Comparison of ENCODE assay signal across 24 cellular contexts in the genomic region with DNA sequence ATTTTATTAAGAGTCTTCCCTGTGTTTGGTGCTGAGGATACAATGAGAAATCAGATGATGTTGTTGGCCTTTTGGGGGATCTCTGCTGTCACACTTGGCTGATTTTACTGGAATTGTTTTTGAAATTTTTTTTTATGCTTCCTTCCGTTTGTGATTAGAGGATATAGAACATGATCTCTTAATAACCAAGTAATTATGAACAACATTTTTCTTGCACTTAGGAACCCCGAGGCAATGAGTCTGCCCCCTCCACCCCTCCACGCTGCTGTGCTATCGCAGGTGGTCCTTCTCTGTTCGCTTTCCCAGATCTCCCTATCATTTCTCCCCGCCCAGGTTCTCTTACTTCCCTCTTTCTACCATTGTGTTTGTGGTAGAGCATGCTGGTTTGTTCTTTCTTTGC.
A peak's percentile ranks its signal among the peaks of the same experiment; 100 is the strongest.
DNase-seq lines count a peak whose midpoint lies in the region; ATAC-seq and TF ChIP-seq lines count a peak whose summit lies in the region.
"Had no signal": no experiment of that assay in that cellular context is flagged by ENCODE, and none has a peak within 500 bp of the region (broad histone marks: within the 10 kb centered on the region; RNA-seq: fewer than 3 reads in every experiment).

No MANE protein-coding gene starts in this region.

- H3K9ac ChIP-seq in SK-N-MC (ENCODE audit: insufficient read length), result no peak overlapping the region

- no peak for DNase-seq in activated T-cell treated with anti-CD3 and anti-CD28 coated beads, Interleukin-2, amount 50 U/mL, for 72 hours
- DNase-seq in activated T-cell treated with anti-CD3 and anti-CD28 coated beads, Interleukin-2, amount 50 U/mL, for 48 hours, result no peak
- DNase-seq in GF-D8 (lab: John Stamatoyannopoulos, UW), result peak; percentile 15
- peak; percentile 42 for DNase-seq in SK-N-MC (ENCODE audit: low read depth, low spot score)
- no peak for DNase-seq in naive B cell
- no peak for DNase-seq in mesothelial cell of epicardium (ENCODE audit: low spot score in 2 of 2, unreplicated experiment in 2 of 2)
- DNase-seq in nucleus accumbens (lab: John Stamatoyannopoulos, UW), result no peak
- no peak for DNase-seq in GDM1 (lab: John Stamatoyannopoulos, UW)
- DNase-seq: activated CD8-positive, alpha-beta memory T cell treated with anti-CD3 and anti-CD28 coated beads for 24 hours; activated naive CD8-positive, alpha-beta T cell treated with anti-CD3 and anti-CD28 coated beads, Interleukin-2, amount 10 ng/mL, durations not matched to agents 7 days and 5 days; CD8-positive, alpha-beta T cell; DMS79; mesendoderm; NCI-H2171; NCI-H69; PC-3; SIG-M5; stimulated activated CD4-positive, alpha-beta T cell treated with anti-CD3 and anti-CD28 coated beads, Interleukin-4, amount 100 ng/mL, for 24 hours; WERI-Rb-1 had no signal

- peak overlapping the region; percentile 27 for H3K27ac Mint-ChIP-seq in activated T-cell treated with anti-CD3 and anti-CD28 coated beads, Interleukin-2, amount 50 U/mL, for 72 hours
- H3K27ac Mint-ChIP-seq in naive B cell (peak overlapping the region in 5 of 6 donors; percentile 56 to 87 (median 81)), mesothelial cell of epicardium (no peak overlapping the region)
- H3K27ac Mint-ChIP-seq: activated naive CD8-positive, alpha-beta T cell treated with anti-CD3 and anti-CD28 coated beads, Interleukin-2, amount 10 ng/mL, durations not matched to agents 7 days and 5 days; CD8-positive, alpha-beta T cell; T-helper 1 cell treated with Interleukin-12 subunit alpha and Interleukin-12 subunit beta and Interleukin-4 antibody, amounts not matched to agents 30 μg/mL and 1 μg/mL, for 36 hours had no signal

- no peaks in the 10 kb centered on the region for H3K27me3 Mint-ChIP-seq in activated T-cell treated with anti-CD3 and anti-CD28 coated beads, Interleukin-2, amount 50 U/mL, for 72 hours (ENCODE audit: low read depth)
- H3K27me3 Mint-ChIP-seq in naive B cell (no peaks in the 10 kb centered on the region), mesothelial cell of epicardium (ENCODE audit: low read depth) (no peaks in the 10 kb centered on the region)
- H3K27me3 Mint-ChIP-seq: activated naive CD8-positive, alpha-beta T cell treated with anti-CD3 and anti-CD28 coated beads, Interleukin-2, amount 10 ng/mL, durations not matched to agents 7 days and 5 days had no signal

- no peak for ATAC-seq in activated T-cell treated with anti-CD3 and anti-CD28 coated beads, Interleukin-2, amount 50 U/mL, for 72 hours (replicated peaks in 1 of 2)
- no peak for ATAC-seq in naive B cell (ENCODE audit: low read depth in 2 of 2)
- ATAC-seq: CD8-positive, alpha-beta T cell; HCT116; PC-3 had no signal

- H3K9me3 Mint-ChIP-seq in activated T-cell treated with anti-CD3 and anti-CD28 coated beads, Interleukin-2, amount 50 U/mL, for 72 hours, result no peaks in the 10 kb centered on the region
- no peaks in the 10 kb centered on the region for H3K9me3 Mint-ChIP-seq in naive B cell
- no peaks in the 10 kb centered on the region for H3K9me3 Mint-ChIP-seq in mesothelial cell of epicardium
- H3K9me3 Mint-ChIP-seq: activated naive CD8-positive, alpha-beta T cell treated with anti-CD3 and anti-CD28 coated beads, Interleukin-2, amount 10 ng/mL, durations not matched to agents 7 days and 5 days; CD8-positive, alpha-beta T cell; T-helper 1 cell treated with Interleukin-12 subunit alpha and Interleukin-12 subunit beta and Interleukin-4 antibody, amounts not matched to agents 30 μg/mL and 1 μg/mL, for 36 hours had no signal

- H3K9me3 ChIP-seq in SK-N-MC (ENCODE audit: low read depth, low read length), result no peaks in the 10 kb centered on the region
- H3K9me3 ChIP-seq: prostate gland, suprapubic skin had no signal

- H3K4me1 Mint-ChIP-seq in activated T-cell treated with anti-CD3 and anti-CD28 coated beads, Interleukin-2, amount 50 U/mL, for 72 hours (ENCODE audit: low read depth), result peaks cover 6% of the 10 kb centered on the region
- H3K4me1 Mint-ChIP-seq in naive B cell (peaks cover 6 to 18% (median 15%) of the 10 kb centered on the region in 3 donors), mesothelial cell of epicardium (no peaks in the 10 kb centered on the region)

- no peak overlapping the region for H3K4me3 Mint-ChIP-seq in activated T-cell treated with anti-CD3 and anti-CD28 coated beads, Interleukin-2, amount 50 U/mL, for 72 hours
- H3K4me3 Mint-ChIP-seq in naive B cell (peak overlapping the region in 5 of 8 donors; percentile 4 to 48 (median 35)), mesothelial cell of epicardium (no peak overlapping the region)
- H3K4me3 Mint-ChIP-seq: activated naive CD8-positive, alpha-beta T cell treated with anti-CD3 and anti-CD28 coated beads, Interleukin-2, amount 10 ng/mL, durations not matched to agents 7 days and 5 days; CD8-positive, alpha-beta T cell; T-helper 1 cell treated with Interleukin-12 subunit alpha and Interleukin-12 subunit beta and Interleukin-4 antibody, amounts not matched to agents 30 μg/mL and 1 μg/mL, for 36 hours had no signal

- TF ChIP-seq CTCF in mesothelial cell of epicardium (IDR thresholded peaks at IDR 0.05; ENCODE audit: unreplicated experiment), result no peak

- peaks cover 5 to 18% of the 10 kb centered on the region in 2 donors for H3K36me3 Mint-ChIP-seq in activated T-cell treated with anti-CD3 and anti-CD28 coated beads, Interleukin-2, amount 50 U/mL, for 72 hours (ENCODE audit: insufficient read depth in 2 of 2)
- H3K36me3 Mint-ChIP-seq in naive B cell, result peaks cover 20 to 31% of the 10 kb centered on the region in 2 donors
- peaks cover 17% of the 10 kb centered on the region for H3K36me3 Mint-ChIP-seq in mesothelial cell of epicardium

- peaks cover 21% of the 10 kb centered on the region for H3K36me3 ChIP-seq in SK-N-MC (ENCODE audit: insufficient read depth, low read length)
- H3K36me3 ChIP-seq: prostate gland had no signal

- H3K27ac ChIP-seq in SK-N-MC, result no peak overlapping the region
- H3K27ac ChIP-seq: HL-60, prostate gland, suprapubic skin, WERI-Rb-1 had no signal

- peak overlapping the region; percentile 19; the same call in 1 of the 2 replicates for H3K4me3 ChIP-seq in SK-N-MC
- H3K4me3 ChIP-seq: prostate gland, suprapubic skin had no signal

Comparison
In these comparisons a context has a peak if more than half of its experiments do, and no peak if none do; other contexts are left out.
1. DNase-seq: peak in GF-D8 (single experiment) and SK-N-MC (single experiment); none in activated T-cell treated with anti-CD3 and anti-CD28 coated beads, Interleukin-2, amount 50 U/mL, for 72 hours (0 of 2), activated T-cell treated with anti-CD3 and anti-CD28 coated beads, Interleukin-2, amount 50 U/mL, for 48 hours (0 of 2), naive B cell (single experiment), mesothelial cell of epicardium (0 of 2), nucleus accumbens (0 of 56) and GDM1 (single experiment).
2. H3K4me3 Mint-ChIP-seq: peak in naive B cell (5 of 8); none in activated T-cell treated with anti-CD3 and anti-CD28 coated beads, Interleukin-2, amount 50 U/mL, for 72 hours (0 of 2) and mesothelial cell of epicardium (single experiment).